ENCODE assay signal across 11 cellular contexts in genomic region chr9:20492772-20493171, GRCh38.
"Had no signal": no experiment of that assay in that cellular context is flagged by ENCODE, and none has a peak within 500 bp of the region (broad histone marks: within the 10 kb centered on the region; RNA-seq: fewer than 3 reads in every experiment).

No MANE protein-coding gene starts in this region.

- H3K4me1 ChIP-seq: HAP-1 had no signal

- H3K36me3 ChIP-seq: HAP-1 had no signal

- H3K27ac ChIP-seq: GM23248 had no signal

- FAIRE-seq: H1, H54 had no signal

- H3K9me3 ChIP-seq: HAP-1 had no signal

- ATAC-seq: GM23338, HCT116 had no signal

- DNase-seq: GM23248, GOT3, H7, H9, HCEC 1CT, HFFc6 had no signal

- H3K4me3 ChIP-seq: GM23248, GM23338, HAP-1 had no signal
